Comparison of ENCODE assay signal across 21 cellular contexts in genomic region chr9:127053908-127054307, GRCh38.
DNase-seq lines count a peak whose midpoint lies in the region; ATAC-seq and TF ChIP-seq lines count a peak whose summit lies in the region.
"Had no signal": no experiment of that assay in that cellular context is flagged by ENCODE, and none has a peak within 500 bp of the region (broad histone marks: within the 10 kb centered on the region; RNA-seq: fewer than 3 reads in every experiment).

No MANE protein-coding gene starts in this region.

- no peaks in the 10 kb centered on the region for H3K79me2 ChIP-seq in parathyroid adenoma

- intact Hi-C loops in right cardiac atrium (cut with DNase I) = no loop called here
- intact Hi-C loops in thyroid gland (cut with DNase I) = no loop called here

- peak overlapping the region in 4 of 5 experiments; percentile 2 to 92 (median 46) for H3K27ac Mint-ChIP-seq in brain
- H3K27ac Mint-ChIP-seq: activated CD8-positive, alpha-beta T cell treated with anti-CD3 and anti-CD28 coated beads, Interleukin-2, amount 10 ng/mL, durations not matched to agents 7 days and 5 days had no signal

- H3K36me3 ChIP-seq in parathyroid adenoma (ENCODE audit: control insufficient read depth, insufficient read depth, low read length) (no peaks in the 10 kb centered on the region), thyroid gland (no peaks in the 10 kb centered on the region)

- H3K4me3 ChIP-seq in right cardiac atrium (ENCODE audit: low read length) = no peak overlapping the region
- no peak overlapping the region for H3K4me3 ChIP-seq in parathyroid adenoma (ENCODE audit: low read depth, low read length)
- H3K4me3 ChIP-seq in thyroid gland (replicated peaks in 1 of 3) = no peak overlapping the region
- H3K4me3 ChIP-seq: BLaER1 had no signal

- H3K4me3 Mint-ChIP-seq in brain = no peak overlapping the region
- H3K4me3 Mint-ChIP-seq: activated CD8-positive, alpha-beta T cell treated with anti-CD3 and anti-CD28 coated beads, Interleukin-2, amount 10 ng/mL, durations not matched to agents 7 days and 5 days; immature natural killer cell had no signal

- no peak for TF ChIP-seq CTCF in brain (conservative IDR thresholded peaks at IDR 0.05)
- no peak for TF ChIP-seq CTCF in parathyroid adenoma (IDR thresholded peaks at IDR 0.05)
- no peak for TF ChIP-seq CTCF in thyroid gland (IDR thresholded peaks at IDR 0.05)

- H3K9me3 Mint-ChIP-seq in brain = no peaks in the 10 kb centered on the region
- H3K9me3 Mint-ChIP-seq: immature natural killer cell, naive B cell had no signal

- DNase-seq in right cardiac atrium (peak in 2 of 3 donors; percentile 62 to 64), thyroid gland (no peak), Ammon's horn (ENCODE audit: low spot score) (no peak), NCI-H2029 (lab: John Stamatoyannopoulos, UW) (no peak), SHP77 treated with DMSO at 0.1 percent for 48 hours (lab: John Stamatoyannopoulos, UW) (no peak)
- DNase-seq: activated CD4-positive, CD25-positive, alpha-beta regulatory T cell; activated CD8-positive, alpha-beta T cell treated with anti-CD3 and anti-CD28 coated beads, Interleukin-2, amount 10 ng/mL, durations not matched to agents 7 days and 5 days; activated gamma-delta T cell treated with Interleukin-2 at 50 U/mL for 16 hours; COR-L47; cortex of kidney; DMS79; immature natural killer cell; Kasumi-1; naive B cell; NCI-H1694; NCI-H2227 treated with DMSO at 0.1 percent for 48 hours; T1000 had no signal

- H3K27ac ChIP-seq in right cardiac atrium (ENCODE audit: low read length) (no peak overlapping the region), parathyroid adenoma (peak overlapping the region; percentile 26), thyroid gland (peak overlapping the region in 2 of 3 donors; percentile 6 to 16)
- H3K27ac ChIP-seq: BLaER1 had no signal

- peaks cover 77% of the 10 kb centered on the region for H3K4me1 Mint-ChIP-seq in brain

- H3K27me3 ChIP-seq in right cardiac atrium (ENCODE audit: control insufficient read depth, insufficient read depth) = no peaks in the 10 kb centered on the region
- no peaks in the 10 kb centered on the region for H3K27me3 ChIP-seq in parathyroid adenoma (ENCODE audit: control insufficient read depth, insufficient read depth, low read length)
- H3K27me3 ChIP-seq in thyroid gland = no peaks in the 10 kb centered on the region
- H3K27me3 ChIP-seq: BLaER1 had no signal

- peaks cover 17% of the 10 kb centered on the region for H3K4me1 ChIP-seq in right cardiac atrium (ENCODE audit: control insufficient read depth, insufficient read depth, low read length)
- H3K4me1 ChIP-seq in parathyroid adenoma = no peaks in the 10 kb centered on the region
- peaks cover 0 to 18% of the 10 kb centered on the region in 2 donors for H3K4me1 ChIP-seq in thyroid gland

- H2AFZ ChIP-seq in parathyroid adenoma = no peak overlapping the region

- H3K9ac ChIP-seq in parathyroid adenoma = no peak overlapping the region
- H3K9ac ChIP-seq: BLaER1 had no signal

- H3K4me2 ChIP-seq in parathyroid adenoma (ENCODE audit: low read length) = no peak overlapping the region
- H3K4me2 ChIP-seq: BLaER1 had no signal

- TF ChIP-seq POLR2A in thyroid gland (IDR thresholded peaks at IDR 0.05) = no peak

- H3K36me3 Mint-ChIP-seq in brain = peaks cover 8% of the 10 kb centered on the region

- WGBS in right cardiac atrium = 58% methylated on average over 6 of the region's 6 CpGs
- 65 to 78% methylated on average over 6 of the region's 6 CpGs for WGBS in thyroid gland, 2 donors

- no peaks in the 10 kb centered on the region for H3K9me3 ChIP-seq in right cardiac atrium (ENCODE audit: control insufficient read depth, low read length)
- H3K9me3 ChIP-seq in parathyroid adenoma (ENCODE audit: control insufficient read depth, low read length) = no peaks in the 10 kb centered on the region
- H3K9me3 ChIP-seq in thyroid gland = no peaks in the 10 kb centered on the region
- H3K9me3 ChIP-seq: BLaER1 had no signal

- ATAC-seq in right cardiac atrium (peak in 1 of 2 donors; percentile 6), GM21619 (IDR thresholded peaks at IDR 0.05; ENCODE audit: unreplicated experiment) (no peak)
- ATAC-seq: activated CD8-positive, alpha-beta T cell treated with anti-CD3 and anti-CD28 coated beads, Interleukin-2, amount 10 ng/mL, durations not matched to agents 7 days and 5 days had no signal

- H3K27me3 Mint-ChIP-seq in brain = no peaks in the 10 kb centered on the region
- H3K27me3 Mint-ChIP-seq: naive B cell had no signal

Comparison
In these comparisons a context has a peak if more than half of its experiments do, and no peak if none do; other contexts are left out.
1. DNase-seq: peak in right cardiac atrium (2 of 3); none in thyroid gland (0 of 2), Ammon's horn (single experiment), NCI-H2029 (single experiment) and SHP77 treated with DMSO at 0.1 percent for 48 hours (single experiment).